10 cellular contexts compared by ENCODE assay signal in the genomic region with DNA sequence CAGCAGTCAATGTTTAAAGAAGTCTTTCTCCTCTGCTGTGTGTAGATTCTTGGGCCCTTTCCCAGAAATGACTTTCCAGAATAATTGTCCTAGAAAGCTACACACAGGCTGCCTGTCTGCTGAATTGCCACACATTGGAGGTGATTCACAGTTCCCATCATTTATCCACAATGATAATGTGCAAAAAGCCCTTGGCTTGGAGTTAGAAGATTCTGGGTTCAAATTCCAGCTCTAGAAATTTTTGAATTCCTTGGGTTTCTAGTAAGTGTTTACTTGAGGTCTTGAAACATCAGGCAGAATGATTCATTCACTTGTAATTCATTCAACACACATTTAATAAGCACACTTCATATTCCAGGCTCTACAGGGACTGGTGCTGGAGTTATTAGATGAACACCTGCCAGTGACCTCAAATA. TPM values are rescaled to one million over a fixed set of nuclear protein-coding genes. Genes with fewer than 3 reads are reported as not detected.
DNase-seq lines count a peak whose midpoint lies in the region; ATAC-seq, FAIRE-seq and TF ChIP-seq lines count a peak whose summit lies in the region.
"Had no signal": no experiment of that assay in that cellular context is flagged by ENCODE, and none has a peak within 500 bp of the region (broad histone marks: within the 10 kb centered on the region; RNA-seq: fewer than 3 reads in every experiment).

No MANE protein-coding gene starts in this region.

- no peak overlapping the region for H3K27ac ChIP-seq in Peyer's patch
- H3K27ac ChIP-seq: suprapubic skin had no signal

- ATAC-seq in HG03175 (IDR thresholded peaks at IDR 0.05; ENCODE audit: unreplicated experiment) (no peak), GM19463 (IDR thresholded peaks at IDR 0.05; ENCODE audit: unreplicated experiment) (no peak)
- ATAC-seq: T-cell had no signal

- no peak for FAIRE-seq in HTR-8/SVneo (lab: Jason Lieb, UNC)

- peaks cover 12% of the 10 kb centered on the region for H3K4me1 ChIP-seq in adipocyte (ENCODE audit: control insufficient read depth, insufficient read depth, low read length)
- H3K4me1 ChIP-seq in Peyer's patch, result peaks cover 0 to 7% (median 0%) of the 10 kb centered on the region in 4 donors

- no peak overlapping the region for H3K9ac ChIP-seq in adipocyte (ENCODE audit: low read length)

- TF ChIP-seq POLR2A in Peyer's patch (IDR thresholded peaks at IDR 0.05), result no peak

- H3K4me3 ChIP-seq in adipocyte (ENCODE audit: low read length), result no peak overlapping the region
- no peak overlapping the region for H3K4me3 ChIP-seq in Peyer's patch
- H3K4me3 ChIP-seq: suprapubic skin had no signal

- H3K9me3 ChIP-seq in adipocyte (ENCODE audit: control insufficient read depth, low read length) (no peaks in the 10 kb centered on the region), Peyer's patch (no peaks in the 10 kb centered on the region)
- H3K9me3 ChIP-seq: suprapubic skin had no signal

- H3K27me3 ChIP-seq in adipocyte (replicated peaks; ENCODE audit: control insufficient read depth, insufficient read depth, low read length), result peaks cover 70% of the 10 kb centered on the region
- H3K27me3 ChIP-seq in Peyer's patch, result no peaks in the 10 kb centered on the region

- no peak for TF ChIP-seq CTCF in Peyer's patch (IDR thresholded peaks at IDR 0.05)

- no peaks in the 10 kb centered on the region for H3K36me3 ChIP-seq in adipocyte (ENCODE audit: control insufficient read depth, insufficient read depth, low read length, severe bottlenecking)
- H3K36me3 ChIP-seq in Peyer's patch, result no peaks in the 10 kb centered on the region
- H3K36me3 ChIP-seq: suprapubic skin had no signal

- DNase-seq in AG08396 (ENCODE audit: low spot score) (peak; percentile 73), HTR-8/SVneo (ENCODE audit: insufficient read length, low spot score) (peak; percentile 38), adipocyte (ENCODE audit: low read depth) (peak; percentile 89), iris pigment epithelial cell (ENCODE audit: low read depth) (peak; percentile 96), HuH-7.5 (ENCODE audit: low spot score) (no peak), Peyer's patch (no peak)
- DNase-seq: T-cell had no signal

RNA-seq across cellular contexts. Expression of gene EPB41L4B, which starts 28.6 kb away (rescaled TPM):
- 100 to 1,000 TPM in 1 of 4 donors, 10 to 100 TPM in 3; 20.6 to 135 (median 78.2) TPM for total RNA-seq in Peyer's patch

Comparison
In these comparisons a context has a peak if more than half of its experiments do, and no peak if none do; other contexts are left out.
1. DNase-seq: peak in AG08396 (single experiment), HTR-8/SVneo (single experiment), adipocyte (single experiment) and iris pigment epithelial cell (single experiment); none in HuH-7.5 (single experiment) and Peyer's patch (0 of 3).